In the genomic region with DNA sequence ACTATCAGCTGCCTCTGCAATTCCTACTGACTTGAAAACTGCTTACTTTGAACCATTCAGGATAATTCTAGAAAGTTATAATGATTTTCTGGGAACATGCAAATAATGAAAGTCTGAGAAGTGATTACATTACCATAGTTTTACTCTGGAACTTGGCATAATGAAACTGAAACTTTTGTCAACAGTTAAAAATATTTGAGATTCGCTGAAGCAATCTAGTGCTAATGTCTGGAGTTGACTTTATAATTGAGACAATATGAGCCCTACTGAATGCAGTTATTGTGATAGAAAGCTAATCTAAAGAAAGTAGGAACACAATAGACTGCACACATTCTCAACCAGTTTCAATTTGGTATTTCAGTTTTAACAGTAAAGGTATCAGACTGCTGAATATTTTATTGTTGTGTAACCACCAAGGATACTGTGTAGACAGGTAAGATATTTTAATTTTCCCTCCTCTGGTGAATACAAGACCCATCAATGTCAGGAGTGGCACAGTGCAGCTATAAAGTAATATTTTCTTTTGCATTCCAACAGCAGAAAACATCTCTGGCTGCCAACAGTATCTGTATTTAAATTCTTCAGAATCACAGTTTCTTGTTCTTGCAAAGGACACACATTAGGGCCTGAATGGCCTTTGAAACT, we compare ENCODE assay signal across 1 cellular context.
TF ChIP-seq lines count a peak whose summit lies in the region.

No MANE protein-coding gene starts in this region.

TF ChIP-seq in endothelial cell of umbilical vein, 7 proteins besides CTCF, POLR2A, EP300 and RAD21 (continued from another document):
- TF ChIP-seq, protein P1, sequence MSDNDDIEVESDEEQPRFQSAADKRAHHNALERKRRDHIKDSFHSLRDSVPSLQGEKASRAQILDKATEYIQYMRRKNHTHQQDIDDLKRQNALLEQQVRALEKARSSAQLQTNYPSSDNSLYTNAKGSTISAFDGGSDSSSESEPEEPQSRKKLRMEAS (IDR thresholded peaks at IDR 0.05; ENCODE audit: insufficient read depth, insufficient read length), result no peak
- no peak for TF ChIP-seq FOS (IDR thresholded peaks at IDR 0.05; ENCODE audit: borderline replicate concordance, insufficient read depth, low read length)
- TF ChIP-seq MYC (IDR thresholded peaks at IDR 0.05; ENCODE audit: low read depth, low read length), result no peak
- no peak for TF ChIP-seq GATA2 (IDR thresholded peaks at IDR 0.05; ENCODE audit: insufficient read depth, insufficient read length, low read depth, low read length)
- no peak for TF ChIP-seq POLR2AphosphoS5 (IDR thresholded peaks at IDR 0.05; ENCODE audit: insufficient read depth, low read depth, low read length)
